1 cellular context compared by ENCODE assay signal in genomic region chr22:37898441-37899181, GRCh38.
TF ChIP-seq lines count a peak whose summit lies in the region.

No MANE protein-coding gene starts in this region.

TF ChIP-seq in GM23338, 12 proteins besides CTCF, POLR2A, EP300 and RAD21 (continued from another document):
- TF ChIP-seq ZNF462 (CRISPR knock-in tag; IDR thresholded peaks at IDR 0.05): no peak
- TF ChIP-seq NANOG (IDR thresholded peaks at IDR 0.05; ENCODE audit: borderline replicate concordance): no peak
- no peak for TF ChIP-seq REST (IDR thresholded peaks at IDR 0.05; ENCODE audit: unreplicated experiment)
